In the genomic region with DNA sequence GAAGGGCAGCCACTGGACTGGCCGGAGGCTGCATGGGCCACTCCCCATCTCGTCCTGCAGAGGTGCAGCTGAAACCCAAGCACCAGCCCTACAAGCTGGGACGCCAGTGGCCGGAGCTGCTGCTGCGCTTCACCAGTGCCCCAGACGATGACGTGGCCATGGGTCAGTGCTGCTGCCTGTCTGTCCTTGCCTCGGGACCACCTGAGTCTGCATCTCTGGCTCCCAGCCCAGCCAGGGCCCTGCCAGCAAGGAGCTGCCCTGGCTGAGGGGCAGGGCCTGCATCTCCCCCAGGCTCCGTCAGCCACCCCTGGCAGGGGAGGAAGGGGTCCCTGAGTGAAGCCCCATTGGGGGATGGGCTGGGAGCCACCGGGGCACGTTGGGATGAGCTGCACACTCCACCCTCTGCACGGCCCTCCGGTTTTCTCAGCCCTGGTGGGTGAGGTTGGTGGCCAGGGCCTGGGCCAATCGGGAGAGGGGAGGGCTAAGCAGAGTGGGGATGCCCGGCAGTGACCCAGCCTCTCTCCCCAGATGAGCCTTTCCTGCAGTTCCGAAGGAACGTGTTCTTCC, we compare ENCODE assay signal across 1 cellular context.
TF ChIP-seq lines count a peak whose summit lies in the region.

No MANE protein-coding gene starts in this region.

TF ChIP-seq in HepG2, 621 proteins besides CTCF, POLR2A, EP300 and RAD21:
- TF ChIP-seq ZBTB7B (CRISPR knock-in tag; IDR thresholded peaks at IDR 0.05): no peak
- TF ChIP-seq NFE2 (CRISPR knock-in tag; IDR thresholded peaks at IDR 0.05): no peak
- TF ChIP-seq ZNF616 (CRISPR knock-in tag; IDR thresholded peaks at IDR 0.05; ENCODE audit: low read depth): no peak
- TF ChIP-seq ZNF451 (CRISPR knock-in tag; IDR thresholded peaks at IDR 0.05): no peak
- no peak for TF ChIP-seq RFX5 (IDR thresholded peaks at IDR 0.05; ENCODE audit: low read depth, low read length)
- TF ChIP-seq, protein P1, sequence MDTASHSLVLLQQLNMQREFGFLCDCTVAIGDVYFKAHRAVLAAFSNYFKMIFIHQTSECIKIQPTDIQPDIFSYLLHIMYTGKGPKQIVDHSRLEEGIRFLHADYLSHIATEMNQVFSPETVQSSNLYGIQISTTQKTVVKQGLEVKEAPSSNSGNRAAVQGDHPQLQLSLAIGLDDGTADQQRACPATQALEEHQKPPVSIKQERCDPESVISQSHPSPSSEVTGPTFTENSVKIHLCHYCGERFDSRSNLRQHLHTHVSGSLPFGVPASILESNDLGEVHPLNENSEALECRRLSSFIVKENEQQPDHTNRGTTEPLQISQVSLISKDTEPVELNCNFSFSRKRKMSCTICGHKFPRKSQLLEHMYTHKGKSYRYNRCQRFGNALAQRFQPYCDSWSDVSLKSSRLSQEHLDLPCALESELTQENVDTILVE (CRISPR knock-in tag; IDR thresholded peaks at IDR 0.05): no peak
- TF ChIP-seq, protein P2, sequence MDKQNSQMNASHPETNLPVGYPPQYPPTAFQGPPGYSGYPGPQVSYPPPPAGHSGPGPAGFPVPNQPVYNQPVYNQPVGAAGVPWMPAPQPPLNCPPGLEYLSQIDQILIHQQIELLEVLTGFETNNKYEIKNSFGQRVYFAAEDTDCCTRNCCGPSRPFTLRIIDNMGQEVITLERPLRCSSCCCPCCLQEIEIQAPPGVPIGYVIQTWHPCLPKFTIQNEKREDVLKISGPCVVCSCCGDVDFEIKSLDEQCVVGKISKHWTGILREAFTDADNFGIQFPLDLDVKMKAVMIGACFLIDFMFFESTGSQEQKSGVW (CRISPR knock-in tag; IDR thresholded peaks at IDR 0.05; ENCODE audit: borderline replicate concordance): no peak
- no peak for TF ChIP-seq ZNF484 (CRISPR knock-in tag; IDR thresholded peaks at IDR 0.05; ENCODE audit: borderline replicate concordance, low read depth)
- TF ChIP-seq ZNF7 (CRISPR knock-in tag; IDR thresholded peaks at IDR 0.05): no peak
